13 cellular contexts compared by ENCODE assay signal in the genomic region with DNA sequence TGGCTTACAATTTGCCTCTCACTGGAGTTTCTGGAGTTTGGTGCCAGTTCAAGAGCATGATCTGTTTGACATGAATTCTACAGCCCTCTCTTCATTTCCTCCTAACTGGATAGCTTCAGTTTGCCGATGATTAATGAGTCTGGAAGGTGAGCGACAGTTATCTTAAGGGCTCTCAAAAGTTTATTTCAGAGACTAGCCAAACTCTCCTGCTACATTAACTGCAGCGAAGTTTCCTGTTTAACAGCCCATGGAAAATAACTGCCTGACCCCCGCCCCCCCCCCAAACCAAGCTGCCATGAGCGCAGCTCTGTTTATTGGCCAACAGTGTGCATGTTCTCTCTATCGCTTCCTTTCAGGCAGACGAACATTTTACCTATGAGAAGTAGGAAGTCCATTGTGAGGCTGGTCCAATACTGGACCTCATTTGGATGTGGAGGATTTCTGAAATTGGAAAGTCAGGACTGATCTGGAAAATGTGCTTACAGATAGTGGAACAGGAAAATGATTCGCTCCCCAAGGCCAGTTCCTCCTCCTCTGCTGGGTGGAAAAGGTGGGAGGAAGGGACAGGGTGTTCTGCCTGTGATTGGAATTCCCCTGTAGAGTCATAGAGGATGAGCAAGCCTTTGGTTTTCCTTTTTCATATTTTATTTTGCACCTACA.
DNase-seq lines count a peak whose midpoint lies in the region; ATAC-seq and TF ChIP-seq lines count a peak whose summit lies in the region.
"Had no signal": no experiment of that assay in that cellular context is flagged by ENCODE, and none has a peak within 500 bp of the region (broad histone marks: within the 10 kb centered on the region; RNA-seq: fewer than 3 reads in every experiment).

No MANE protein-coding gene starts in this region.

- H3K36me3 Mint-ChIP-seq in Calu3 (ENCODE audit: insufficient read depth, unreplicated experiment), result peaks cover 6% of the 10 kb centered on the region
- H3K36me3 Mint-ChIP-seq in activated T-helper 1 cell treated with anti-CD3 and anti-CD28 coated beads, Interleukin-12 subunit alpha, Interleukin-12 subunit beta, Interleukin-2, Interleukin-4 antibody, amounts not matched to agents 30 ng/mL and 10 ng/mL and 1 ng/mL, durations not matched to agents 14 hours and 24 hours and 36 hours (ENCODE audit: low read depth), result no peaks in the 10 kb centered on the region
- H3K36me3 Mint-ChIP-seq in stimulated activated effector memory CD8-positive, alpha-beta T cell treated with anti-CD3 and anti-CD28 coated beads, Interleukin-12 subunit alpha, Interleukin-12 subunit beta, amount 100 ng/mL, for 72 hours, result no peaks in the 10 kb centered on the region
- H3K36me3 Mint-ChIP-seq: activated naive CD4-positive, alpha-beta T cell treated with anti-CD3 and anti-CD28 coated beads, Interleukin-2, amount 50 U/mL, for 24 hours; CD4-positive, CD25-positive, alpha-beta regulatory T cell had no signal

- H3K27me3 Mint-ChIP-seq in Calu3 (ENCODE audit: unreplicated experiment), result no peaks in the 10 kb centered on the region
- H3K27me3 Mint-ChIP-seq in activated T-helper 1 cell treated with anti-CD3 and anti-CD28 coated beads, Interleukin-12 subunit alpha, Interleukin-12 subunit beta, Interleukin-2, Interleukin-4 antibody, amounts not matched to agents 30 ng/mL and 10 ng/mL and 1 ng/mL, durations not matched to agents 14 hours and 24 hours and 36 hours (ENCODE audit: insufficient read depth), result no peaks in the 10 kb centered on the region
- H3K27me3 Mint-ChIP-seq: activated CD4-positive, alpha-beta T cell treated with anti-CD3 and anti-CD28 coated beads, Interleukin-2, amount 10 ng/mL, durations not matched to agents 7 days and 5 days; activated naive CD4-positive, alpha-beta T cell treated with anti-CD3 and anti-CD28 coated beads, Interleukin-2, amount 50 U/mL, for 24 hours; CD4-positive, CD25-positive, alpha-beta regulatory T cell had no signal

- CTCF ChIA-PET in Calu3 (lab: Charles Lee), result no interaction called here

- intact Hi-C loops in Calu3 (cut with micrococcal nuclease; ENCODE audit: unreplicated experiment), result no loop called here
- intact Hi-C loops in activated T-helper 1 cell treated with anti-CD3 and anti-CD28 coated beads, Interleukin-12 subunit alpha, Interleukin-12 subunit beta, Interleukin-2, Interleukin-4 antibody, amounts not matched to agents 30 ng/mL and 10 ng/mL and 1 ng/mL, durations not matched to agents 14 hours and 24 hours and 36 hours (cut with micrococcal nuclease), result no loop called here

- no peak for DNase-seq in Calu3
- peak; percentile 49 for DNase-seq in RPMI7951 (ENCODE audit: low read depth)
- peak; percentile 74 for DNase-seq in foreskin fibroblast
- DNase-seq in omental fat pad (ENCODE audit: low spot score), result no peak
- no peak for DNase-seq in activated T-helper 1 cell treated with anti-CD3 and anti-CD28 coated beads, Interleukin-12 subunit alpha, Interleukin-12 subunit beta, Interleukin-2, Interleukin-4 antibody, amounts not matched to agents 30 ng/mL and 10 ng/mL and 1 ng/mL, durations not matched to agents 14 hours and 24 hours and 36 hours (ENCODE audit: low spot score)
- no peak for DNase-seq in stimulated activated effector memory CD8-positive, alpha-beta T cell treated with anti-CD3 and anti-CD28 coated beads, Interleukin-12 subunit alpha, Interleukin-12 subunit beta, amount 100 ng/mL, for 72 hours (ENCODE audit: low spot score in 2 of 2)
- no peak for DNase-seq in AG08396 (ENCODE audit: low spot score)
- DNase-seq: activated CD4-positive, alpha-beta T cell treated with anti-CD3 and anti-CD28 coated beads, Interleukin-2, amount 10 ng/mL, durations not matched to agents 7 days and 5 days; CD4-positive, CD25-positive, alpha-beta regulatory T cell; NCI-H345; SJCRH30 had no signal

- H3K4me1 Mint-ChIP-seq in Calu3 (ENCODE audit: low read depth, unreplicated experiment), result peaks cover 18% of the 10 kb centered on the region
- no peaks in the 10 kb centered on the region for H3K4me1 Mint-ChIP-seq in activated T-helper 1 cell treated with anti-CD3 and anti-CD28 coated beads, Interleukin-12 subunit alpha, Interleukin-12 subunit beta, Interleukin-2, Interleukin-4 antibody, amounts not matched to agents 30 ng/mL and 10 ng/mL and 1 ng/mL, durations not matched to agents 14 hours and 24 hours and 36 hours (ENCODE audit: low read depth)
- H3K4me1 Mint-ChIP-seq in stimulated activated effector memory CD8-positive, alpha-beta T cell treated with anti-CD3 and anti-CD28 coated beads, Interleukin-12 subunit alpha, Interleukin-12 subunit beta, amount 100 ng/mL, for 72 hours, result no peaks in the 10 kb centered on the region
- H3K4me1 Mint-ChIP-seq: activated CD4-positive, alpha-beta T cell treated with anti-CD3 and anti-CD28 coated beads, Interleukin-2, amount 10 ng/mL, durations not matched to agents 7 days and 5 days; activated naive CD4-positive, alpha-beta T cell treated with anti-CD3 and anti-CD28 coated beads, Interleukin-2, amount 50 U/mL, for 24 hours; CD4-positive, CD25-positive, alpha-beta regulatory T cell had no signal

- TF ChIP-seq POLR2A in GM18505 (IDR thresholded peaks at IDR 0.05; ENCODE audit: borderline replicate concordance, extremely low read depth, insufficient read depth, insufficient read length), result no peak

- TF ChIP-seq CTCF in Calu3 (IDR thresholded peaks at IDR 0.05; ENCODE audit: unreplicated experiment) (no peak), foreskin fibroblast (IDR thresholded peaks at IDR 0.05; ENCODE audit: low read depth, low read length) (no peak), omental fat pad (IDR thresholded peaks at IDR 0.05) (no peak)

- H3K4me3 Mint-ChIP-seq in Calu3 (ENCODE audit: low read depth, unreplicated experiment), result no peak overlapping the region
- H3K4me3 Mint-ChIP-seq in activated T-helper 1 cell treated with anti-CD3 and anti-CD28 coated beads, Interleukin-12 subunit alpha, Interleukin-12 subunit beta, Interleukin-2, Interleukin-4 antibody, amounts not matched to agents 30 ng/mL and 10 ng/mL and 1 ng/mL, durations not matched to agents 14 hours and 24 hours and 36 hours, result no peak overlapping the region
- H3K4me3 Mint-ChIP-seq in stimulated activated effector memory CD8-positive, alpha-beta T cell treated with anti-CD3 and anti-CD28 coated beads, Interleukin-12 subunit alpha, Interleukin-12 subunit beta, amount 100 ng/mL, for 72 hours, result no peak overlapping the region
- H3K4me3 Mint-ChIP-seq: activated CD4-positive, alpha-beta T cell treated with anti-CD3 and anti-CD28 coated beads, Interleukin-2, amount 10 ng/mL, durations not matched to agents 7 days and 5 days; activated naive CD4-positive, alpha-beta T cell treated with anti-CD3 and anti-CD28 coated beads, Interleukin-2, amount 50 U/mL, for 24 hours; CD4-positive, CD25-positive, alpha-beta regulatory T cell had no signal

- H3K27ac Mint-ChIP-seq in Calu3 (ENCODE audit: unreplicated experiment), result peak overlapping the region; percentile 4
- no peak overlapping the region for H3K27ac Mint-ChIP-seq in activated T-helper 1 cell treated with anti-CD3 and anti-CD28 coated beads, Interleukin-12 subunit alpha, Interleukin-12 subunit beta, Interleukin-2, Interleukin-4 antibody, amounts not matched to agents 30 ng/mL and 10 ng/mL and 1 ng/mL, durations not matched to agents 14 hours and 24 hours and 36 hours
- H3K27ac Mint-ChIP-seq in stimulated activated effector memory CD8-positive, alpha-beta T cell treated with anti-CD3 and anti-CD28 coated beads, Interleukin-12 subunit alpha, Interleukin-12 subunit beta, amount 100 ng/mL, for 72 hours, result no peak overlapping the region
- H3K27ac Mint-ChIP-seq: activated CD4-positive, alpha-beta T cell treated with anti-CD3 and anti-CD28 coated beads, Interleukin-2, amount 10 ng/mL, durations not matched to agents 7 days and 5 days; activated naive CD4-positive, alpha-beta T cell treated with anti-CD3 and anti-CD28 coated beads, Interleukin-2, amount 50 U/mL, for 24 hours; CD4-positive, CD25-positive, alpha-beta regulatory T cell had no signal

- ATAC-seq in omental fat pad (ENCODE audit: low FRiP score) (peak; percentile 87), GM18505 (IDR thresholded peaks at IDR 0.05; ENCODE audit: unreplicated experiment) (no peak)
- ATAC-seq in stimulated activated effector memory CD8-positive, alpha-beta T cell treated with anti-CD3 and anti-CD28 coated beads, Interleukin-12 subunit alpha, Interleukin-12 subunit beta, amount 100 ng/mL, for 72 hours, result no peak

- no TSS peak for BruUV-seq in Calu3 (replicated peaks; lab: Mats Ljungman, UMichigan)

- H3K4me3 ChIP-seq in foreskin fibroblast (ENCODE audit: low read depth in 1 of 2, low read length in 2 of 2), result no peak overlapping the region
- H3K4me3 ChIP-seq: SJCRH30 had no signal

- no peaks in the 10 kb centered on the region for H3K9me3 Mint-ChIP-seq in Calu3 (ENCODE audit: low read depth, unreplicated experiment)
- peaks cover 9% of the 10 kb centered on the region for H3K9me3 Mint-ChIP-seq in activated T-helper 1 cell treated with anti-CD3 and anti-CD28 coated beads, Interleukin-12 subunit alpha, Interleukin-12 subunit beta, Interleukin-2, Interleukin-4 antibody, amounts not matched to agents 30 ng/mL and 10 ng/mL and 1 ng/mL, durations not matched to agents 14 hours and 24 hours and 36 hours
- H3K9me3 Mint-ChIP-seq in stimulated activated effector memory CD8-positive, alpha-beta T cell treated with anti-CD3 and anti-CD28 coated beads, Interleukin-12 subunit alpha, Interleukin-12 subunit beta, amount 100 ng/mL, for 72 hours, result peaks cover 3% of the 10 kb centered on the region
- H3K9me3 Mint-ChIP-seq: activated CD4-positive, alpha-beta T cell treated with anti-CD3 and anti-CD28 coated beads, Interleukin-2, amount 10 ng/mL, durations not matched to agents 7 days and 5 days; activated naive CD4-positive, alpha-beta T cell treated with anti-CD3 and anti-CD28 coated beads, Interleukin-2, amount 50 U/mL, for 24 hours had no signal

Comparison
In these comparisons a context has a peak if more than half of its experiments do, and no peak if none do; other contexts are left out.
1. DNase-seq: peak in RPMI7951 (single experiment) and foreskin fibroblast (2 of 2); none in Calu3 (single experiment), omental fat pad (single experiment), activated T-helper 1 cell treated with anti-CD3 and anti-CD28 coated beads, Interleukin-12 subunit alpha, Interleukin-12 subunit beta, Interleukin-2, Interleukin-4 antibody, amounts not matched to agents 30 ng/mL and 10 ng/mL and 1 ng/mL, durations not matched to agents 14 hours and 24 hours and 36 hours (single experiment), stimulated activated effector memory CD8-positive, alpha-beta T cell treated with anti-CD3 and anti-CD28 coated beads, Interleukin-12 subunit alpha, Interleukin-12 subunit beta, amount 100 ng/mL, for 72 hours (0 of 2) and AG08396 (single experiment).